39 cellular contexts compared by ENCODE assay signal in genomic region chr1:72485786-72486185, GRCh38.
DNase-seq lines count a peak whose midpoint lies in the region; ATAC-seq, FAIRE-seq and TF ChIP-seq lines count a peak whose summit lies in the region.
"Had no signal": no experiment of that assay in that cellular context is flagged by ENCODE, and none has a peak within 500 bp of the region (broad histone marks: within the 10 kb centered on the region; RNA-seq: fewer than 3 reads in every experiment).

No MANE protein-coding gene starts in this region.

- H3K56ac ChIP-seq in IMR-90 (ENCODE audit: extremely low read depth, insufficient read depth, low read length): no peak overlapping the region

- no peak overlapping the region for H3K27ac ChIP-seq in IMR-90 (ENCODE audit: insufficient read depth, low read length)
- no peak overlapping the region for H3K27ac ChIP-seq in hepatocyte
- no peak overlapping the region for H3K27ac ChIP-seq in kidney (ENCODE audit: low read depth in 2 of 2, low read length in 2 of 2)
- no peak overlapping the region for H3K27ac ChIP-seq in HepG2 (ENCODE audit: extremely low read length, insufficient read depth, low read length)
- H3K27ac ChIP-seq: A549, BLaER1, breast epithelium, foreskin keratinocyte, neural progenitor cell, pancreas, PC-9, spleen, testis had no signal

- no CpG with 5 or more reads among the region's 1 CpG for WGBS in IMR-90 (ENCODE audit: extremely low coverage in 2 of 2, insufficient read length in 1 of 2), 2 experiments
- 55% methylated on average over 1 of the region's 1 CpG for WGBS in hepatocyte (ENCODE audit: low lambda C conversion rate, missing lambda C conversion rate)
- WGBS in HepG2 (ENCODE audit: low lambda C conversion rate): 24% methylated on average over 1 of the region's 1 CpG

- H2AK5ac ChIP-seq in IMR-90 (ENCODE audit: low read depth, low read length): no peak overlapping the region

- H3K4ac ChIP-seq in IMR-90 (ENCODE audit: low read depth, low read length): no peak overlapping the region

- TF ChIP-seq CTCF in IMR-90 (conservative IDR thresholded peaks at IDR 0.05; ENCODE audit: low read depth, low read length) (no peak), hepatocyte (IDR thresholded peaks at IDR 0.05; ENCODE audit: poor library complexity) (no peak), kidney (IDR thresholded peaks at IDR 0.05; ENCODE audit: borderline replicate concordance, extremely low read depth, insufficient read depth) (no peak), HepG2 (CRISPR knock-in tag; IDR thresholded peaks at IDR 0.05) (no peak)

- TF ChIP-seq RAD21 in IMR-90 (IDR thresholded peaks at IDR 0.05; ENCODE audit: low read length): no peak
- TF ChIP-seq RAD21 in HepG2 (CRISPR knock-in tag; IDR thresholded peaks at IDR 0.05): no peak

- H2AFZ ChIP-seq in IMR-90 (replicated peaks; ENCODE audit: low read length, poor library complexity): no peak overlapping the region
- no peak overlapping the region for H2AFZ ChIP-seq in hepatocyte
- no peak overlapping the region for H2AFZ ChIP-seq in HepG2 (ENCODE audit: low read length)
- H2AFZ ChIP-seq: neural progenitor cell had no signal

- no peaks in the 10 kb centered on the region for H3K9me3 ChIP-seq in IMR-90 (ENCODE audit: control insufficient read depth, insufficient read depth, low read length)
- no peaks in the 10 kb centered on the region for H3K9me3 ChIP-seq in hepatocyte (ENCODE audit: low read depth)
- no peaks in the 10 kb centered on the region for H3K9me3 ChIP-seq in kidney (ENCODE audit: control insufficient read depth in 1 of 2, low read length in 2 of 2)
- H3K9me3 ChIP-seq in HepG2 (ENCODE audit: low read length): peaks cover 2% of the 10 kb centered on the region; the same call in 1 of the 2 replicates
- H3K9me3 ChIP-seq: A549, BLaER1, breast epithelium, pancreas, testis had no signal

- no peak overlapping the region for H2BK20ac ChIP-seq in IMR-90 (ENCODE audit: low read depth, low read length)

- H3K14ac ChIP-seq in IMR-90 (replicated peaks; ENCODE audit: low read depth, low read length): no peak overlapping the region

- no peaks in the 10 kb centered on the region for H3K27me3 ChIP-seq in IMR-90 (ENCODE audit: control insufficient read depth, insufficient read depth, low read length)
- H3K27me3 ChIP-seq in hepatocyte: no peaks in the 10 kb centered on the region
- H3K27me3 ChIP-seq in HepG2 (ENCODE audit: control insufficient read depth in 1 of 2, insufficient read depth in 2 of 2, low read length in 2 of 2): no peaks in the 10 kb centered on the region
- H3K27me3 ChIP-seq: BLaER1, breast epithelium, foreskin keratinocyte, neural progenitor cell, pancreas, spleen, testis had no signal

- H2AK9ac ChIP-seq in IMR-90 (replicated peaks; ENCODE audit: low read depth, low read length, poor library complexity): no peak overlapping the region

- H4K20me1 ChIP-seq in IMR-90 (ENCODE audit: insufficient read depth, low read length) (no peaks in the 10 kb centered on the region), hepatocyte (ENCODE audit: insufficient read depth, poor library complexity, severe bottlenecking) (no peaks in the 10 kb centered on the region), HepG2 (ENCODE audit: insufficient read depth, low read length) (no peaks in the 10 kb centered on the region)
- H4K20me1 ChIP-seq: BLaER1 had no signal

- TF ChIP-seq EP300 in HepG2 (IDR thresholded peaks at IDR 0.05; ENCODE audit: low read depth in 2 of 2, low read length in 2 of 2) (no peak), HepG2 (CRISPR knock-in tag; IDR thresholded peaks at IDR 0.05; ENCODE audit: borderline replicate concordance) (no peak)

- POLR2A ChIA-PET in IMR-90 (lab: Charles Lee; ENCODE audit: unreplicated experiment) (interaction anchor here (0.6 kb wide), 1 partner anchor 99 kb away, joined by 19 read pairs; no protein-coding TSS in a partner anchor), HepG2 (lab: Yijun Ruan, JAX) (no interaction called here)

- H4K8ac ChIP-seq in IMR-90 (ENCODE audit: low read depth in 2 of 2, low read length in 2 of 2): no peak overlapping the region

- no peak overlapping the region for H2BK15ac ChIP-seq in IMR-90 (ENCODE audit: low read depth, low read length)

- H3K4me3 ChIP-seq in IMR-90 (ENCODE audit: insufficient read depth, low read depth, low read length): no peak overlapping the region
- no peak overlapping the region for H3K4me3 ChIP-seq in hepatocyte
- no peak overlapping the region for H3K4me3 ChIP-seq in kidney (ENCODE audit: low read length in 2 of 2)
- H3K4me3 ChIP-seq in HepG2 (replicated peaks in 1 of 3; ENCODE audit: insufficient read depth in 1 of 3, low read depth in 2 of 3, low read length in 3 of 3): no peak overlapping the region
- H3K4me3 ChIP-seq: A549, BLaER1, breast epithelium, neural progenitor cell, pancreas, PC-9, spleen, testis had no signal

- in situ Hi-C loops in IMR-90 (cut with MboI; ENCODE audit: low sequenced_read_pairs): no loop called here
- in situ Hi-C loops in HepG2 (cut with HindIII; ENCODE audit: extremely low pct_ligation_motif_present, low pct_unique_long_range_greater_than_20kb): no loop called here

- no peak overlapping the region for H3K23ac ChIP-seq in IMR-90 (ENCODE audit: low read depth, low read length)

- H3K79me2 ChIP-seq in hepatocyte (no peaks in the 10 kb centered on the region), HepG2 (ENCODE audit: insufficient read depth, low read length) (no peaks in the 10 kb centered on the region)

- H3K9ac ChIP-seq in IMR-90 (ENCODE audit: low read depth, low read length) (no peak overlapping the region), kidney (ENCODE audit: low read length in 2 of 2) (no peak overlapping the region), HepG2 (ENCODE audit: insufficient read depth, low read depth, low read length) (no peak overlapping the region)
- H3K9ac ChIP-seq: BLaER1, neural progenitor cell had no signal

- BruUV-seq in IMR-90 (replicated peaks; lab: Mats Ljungman, UMichigan) (no TSS peak), HepG2 (replicated peaks; lab: Mats Ljungman, UMichigan) (no TSS peak)

- DNase-seq in AG08395 (ENCODE audit: low spot score) (peak; percentile 2), IMR-90 (peak; percentile 23), cerebellar cortex (ENCODE audit: low spot score) (peak; percentile 10), hepatocyte (ENCODE audit: low spot score) (peak; percentile 5), kidney (no peak), COLO829 (ENCODE audit: low spot score) (no peak), HepG2 (ENCODE audit: low spot score) (no peak)
- DNase-seq: activated CD4-positive, alpha-beta T cell treated with anti-CD3 and anti-CD28 coated beads, Interleukin-2, amount 50 U/mL, for 48 hours; activated naive CD4-positive, alpha-beta T cell; effector CD4-positive, alpha-beta T cell; foreskin keratinocyte; HCEC 1CT; head of caudate nucleus; Kasumi-1; left ventricle myocardium superior; mesendoderm; MV-4-11; NCI-H1694; NCI-H524 treated with DMSO at 0.1 percent for 48 hours; pancreas; PC-9; retina; spleen; stimulated activated CD4-positive, alpha-beta T cell treated with anti-CD3 and anti-CD28 coated beads, Interleukin-2, amount 100 ng/mL, for 24 hours; stimulated activated CD8-positive, alpha-beta memory T cell treated with anti-CD3 and anti-CD28 coated beads, Interleukin-4, amount 100 ng/mL, for 48 hours; T-helper 17 cell; testis had no signal

- no peaks in the 10 kb centered on the region for H3K4me1 ChIP-seq in IMR-90 (ENCODE audit: control insufficient read depth, insufficient read depth, low read length)
- peaks cover 11% of the 10 kb centered on the region for H3K4me1 ChIP-seq in hepatocyte (ENCODE audit: insufficient read depth)
- no peaks in the 10 kb centered on the region for H3K4me1 ChIP-seq in kidney (ENCODE audit: control insufficient read depth in 1 of 2, insufficient read depth in 1 of 2, low read depth in 1 of 2, low read length in 2 of 2)
- H3K4me1 ChIP-seq in HepG2 (ENCODE audit: insufficient read depth, low read length): peaks cover 63% of the 10 kb centered on the region
- H3K4me1 ChIP-seq: A549, BLaER1, breast epithelium, foreskin keratinocyte, neural progenitor cell, pancreas, spleen, testis had no signal

- TF ChIP-seq POLR2A in IMR-90 (IDR thresholded peaks at IDR 0.05; ENCODE audit: low read depth, low read length) (no peak), HepG2 (IDR thresholded peaks at IDR 0.05; ENCODE audit: insufficient read depth in 1 of 2, low read depth in 2 of 2, low read length in 2 of 2) (no peak)

- dilution Hi-C loops in IMR-90 (cut with HindIII; ENCODE audit: low sequenced_read_pairs, unreplicated experiment): no loop called here

- H4K5ac ChIP-seq in IMR-90 (ENCODE audit: low read depth, low read length): no peak overlapping the region

- no peak overlapping the region for H2BK5ac ChIP-seq in IMR-90 (ENCODE audit: low read depth, low read length, poor library complexity, severe bottlenecking)

- CTCF ChIA-PET in IMR-90 (lab: Yijun Ruan, JAX) (interaction anchor here (1.1 kb wide), 1 partner anchor 9 kb away, joined by 3 read pairs; no protein-coding TSS in a partner anchor), HepG2 (lab: Yijun Ruan, JAX; ENCODE audit: low intra/inter-chr PET ratio, low total read pairs) (no interaction called here)

- ATAC-seq in IMR-90 (ENCODE audit: low read depth) (peak; percentile 42), HG02981 (IDR thresholded peaks at IDR 0.05; ENCODE audit: unreplicated experiment) (no peak), HepG2 (no peak)
- ATAC-seq: A549; activated CD4-positive, CD25-positive, alpha-beta regulatory T cell treated with anti-CD3 and anti-CD28 coated beads, Interleukin-2, amount 50 U/mL, for 24 hours; foreskin keratinocyte; left ventricle myocardium superior; pancreas; SK-N-SH treated with all-trans-retinoic acid at 6 μM for 48 hours; T-helper 17 cell had no signal

- H4K91ac ChIP-seq in IMR-90 (ENCODE audit: insufficient read depth, low read depth, low read length): no peak overlapping the region

- FAIRE-seq in kidney (lab: Jason Lieb, UNC) (no peak), HepG2 (lab: Jason Lieb, UNC) (no peak)
- FAIRE-seq: A549, colon, G401.6, keratinocyte, pancreas, TTC549, urothelium cell line had no signal

- no peak overlapping the region for H3K4me2 ChIP-seq in IMR-90 (ENCODE audit: low read depth, low read length)
- no peak overlapping the region for H3K4me2 ChIP-seq in hepatocyte
- no peak overlapping the region for H3K4me2 ChIP-seq in HepG2 (ENCODE audit: low read depth, low read length)
- H3K4me2 ChIP-seq: A549, BLaER1, neural progenitor cell, PC-9 had no signal

- intact Hi-C loops in IMR-90 (cut with micrococcal nuclease): no loop called here
- intact Hi-C loops in kidney (cut with DNase I): no loop called here
- intact Hi-C loops in HepG2 (cut with micrococcal nuclease; ENCODE audit: unreplicated experiment): loop anchor here (10.0 kb wide), 1 partner anchor 1401 kb away; the partner anchor contains the start of gene ZRANB2

- no peaks in the 10 kb centered on the region for H3K9me1 ChIP-seq in IMR-90 (ENCODE audit: insufficient read depth, low read length)

- H3K36me3 ChIP-seq in IMR-90 (ENCODE audit: control insufficient read depth, insufficient read depth, low read length) (no peaks in the 10 kb centered on the region), hepatocyte (replicated peaks; ENCODE audit: insufficient read depth, low read depth) (no peaks in the 10 kb centered on the region), kidney (ENCODE audit: control insufficient read depth in 1 of 2, insufficient read depth in 2 of 2, low read length in 2 of 2) (no peaks in the 10 kb centered on the region), HepG2 (replicated peaks in 1 of 2; ENCODE audit: control insufficient read depth in 1 of 2, insufficient read depth in 2 of 2, low read length in 2 of 2) (no peaks in the 10 kb centered on the region)
- H3K36me3 ChIP-seq: BLaER1, breast epithelium, neural progenitor cell, pancreas, spleen had no signal

- no peak overlapping the region for H2BK120ac ChIP-seq in IMR-90 (ENCODE audit: low read depth, low read length)

- no peak overlapping the region for H3K18ac ChIP-seq in IMR-90 (ENCODE audit: low read depth, low read length)

- H3K79me1 ChIP-seq in IMR-90 (ENCODE audit: low read depth in 1 of 2, low read length in 2 of 2): no peaks in the 10 kb centered on the region

- no peaks in the 10 kb centered on the region for H3K9me2 ChIP-seq in hepatocyte (replicated peaks; ENCODE audit: insufficient read depth)

Comparison
In these comparisons a context has a peak if more than half of its experiments do, and no peak if none do; other contexts are left out.
1. DNase-seq: peak in AG08395 (single experiment), IMR-90 (single experiment), cerebellar cortex (single experiment) and hepatocyte (single experiment); none in kidney (single experiment), COLO829 (single experiment) and HepG2 (single experiment).